In genomic region chr1:245698116-245698515, GRCh38 we compare ENCODE assay signal across 8 cellular contexts.
"Had no signal": no experiment of that assay in that cellular context is flagged by ENCODE, and none has a peak within 500 bp of the region (broad histone marks: within the 10 kb centered on the region; RNA-seq: fewer than 3 reads in every experiment).

No MANE protein-coding gene starts in this region.

- FAIRE-seq: H1, H54, HepG2 had no signal

- H3K4me3 ChIP-seq: GM23338 had no signal

- H3K9me3 Mint-ChIP-seq: GM23338, H9, IgD-negative memory B cell had no signal

- ATAC-seq: GM23338, HepG2 had no signal

- H3K4me3 Mint-ChIP-seq: GM23338, H9 had no signal

- H2AFZ ChIP-seq: GM23338 had no signal

- H3K27ac Mint-ChIP-seq: GM23338, H9 had no signal

- H3K4me1 Mint-ChIP-seq: GM23338, H9 had no signal

- H3K27ac ChIP-seq: HL-60 had no signal

- H3K27me3 Mint-ChIP-seq: IgD-negative memory B cell had no signal

- H3K4me2 ChIP-seq: GM23338 had no signal

- DNase-seq: H9, HCEC 1CT had no signal
